Comparison of ENCODE assay signal across 10 cellular contexts in genomic region chr11:46658259-46658658, GRCh38. TPM values are rescaled to one million over a fixed set of nuclear protein-coding genes. Genes with fewer than 3 reads are reported as not detected.
DNase-seq lines count a peak whose midpoint lies in the region; ATAC-seq and TF ChIP-seq lines count a peak whose summit lies in the region.
"Had no signal": no experiment of that assay in that cellular context is flagged by ENCODE, and none has a peak within 500 bp of the region (broad histone marks: within the 10 kb centered on the region; RNA-seq: fewer than 3 reads in every experiment).

No MANE protein-coding gene starts in this region.

- TF ChIP-seq CTCF in GM23338 (conservative IDR thresholded peaks at IDR 0.05; ENCODE audit: low read depth in 2 of 2) (no peak), heart left ventricle (IDR thresholded peaks at IDR 0.05) (no peak)

- H3K79me2 ChIP-seq in GM23338 (replicated peaks; ENCODE audit: insufficient read depth), result no peaks in the 10 kb centered on the region

- no peak overlapping the region for H3K4me2 ChIP-seq in GM23338

- H3K9me3 ChIP-seq in adipocyte (ENCODE audit: control insufficient read depth, low read length) (no peaks in the 10 kb centered on the region), heart left ventricle (no peaks in the 10 kb centered on the region)

- peak overlapping the region; percentile 59 for H3K9ac ChIP-seq in adipocyte (ENCODE audit: low read length)

- H3K9me3 Mint-ChIP-seq in GM23338, result no peaks in the 10 kb centered on the region
- no peaks in the 10 kb centered on the region for H3K9me3 Mint-ChIP-seq in stimulated activated effector memory CD8-positive, alpha-beta T cell treated with anti-CD3 and anti-CD28 coated beads, Interleukin-12 subunit alpha, Interleukin-12 subunit beta, amount 100 ng/mL, for 72 hours

- H3K4me1 ChIP-seq in GM23338 (ENCODE audit: insufficient read depth) (no peaks in the 10 kb centered on the region), adipocyte (ENCODE audit: control insufficient read depth, insufficient read depth, low read length) (peaks cover 42% of the 10 kb centered on the region), heart left ventricle (peaks cover 0 to 29% (median 8%) of the 10 kb centered on the region in 12 donors)

- no peak overlapping the region for H3K27ac Mint-ChIP-seq in GM23338
- H3K27ac Mint-ChIP-seq in stimulated activated effector memory CD8-positive, alpha-beta T cell treated with anti-CD3 and anti-CD28 coated beads, Interleukin-12 subunit alpha, Interleukin-12 subunit beta, amount 100 ng/mL, for 72 hours, result peak overlapping the region; percentile 54

- intact Hi-C loops in heart left ventricle (cut with DNase I), result no loop called here

- H3K36me3 Mint-ChIP-seq in GM23338 (ENCODE audit: low read depth), result peaks cover 55% of the 10 kb centered on the region
- H3K36me3 Mint-ChIP-seq in stimulated activated effector memory CD8-positive, alpha-beta T cell treated with anti-CD3 and anti-CD28 coated beads, Interleukin-12 subunit alpha, Interleukin-12 subunit beta, amount 100 ng/mL, for 72 hours, result peaks cover 100% of the 10 kb centered on the region

- ATAC-seq in GM23338, result no peak
- ATAC-seq in heart left ventricle, result peak in 2 of 4 donors; percentile 59 to 64
- ATAC-seq in stimulated activated effector memory CD8-positive, alpha-beta T cell treated with anti-CD3 and anti-CD28 coated beads, Interleukin-12 subunit alpha, Interleukin-12 subunit beta, amount 100 ng/mL, for 72 hours, result no peak
- no peak for ATAC-seq in HG03280 (IDR thresholded peaks at IDR 0.05; ENCODE audit: unreplicated experiment)
- no peak for ATAC-seq in esophagus mucosa

- H4K20me1 ChIP-seq in GM23338 (replicated peaks; ENCODE audit: insufficient read depth), result no peaks in the 10 kb centered on the region

- no peak overlapping the region for H3K4me3 Mint-ChIP-seq in GM23338
- no peak overlapping the region for H3K4me3 Mint-ChIP-seq in stimulated activated effector memory CD8-positive, alpha-beta T cell treated with anti-CD3 and anti-CD28 coated beads, Interleukin-12 subunit alpha, Interleukin-12 subunit beta, amount 100 ng/mL, for 72 hours

- H3K27ac ChIP-seq in GM23338 (ENCODE audit: low read depth), result 0 out of 2 replicates have a peak overlapping the region, but pooled peaks have one; percentile 39
- peak overlapping the region in 8 of 12 donors; percentile 1 to 46 (median 26) for H3K27ac ChIP-seq in heart left ventricle

- no peaks in the 10 kb centered on the region for H3K27me3 Mint-ChIP-seq in GM23338 (ENCODE audit: insufficient read depth, low read depth, poor library complexity)

- no peak for DNase-seq in GM23338 (ENCODE audit: low spot score)
- peak; percentile 79 for DNase-seq in adipocyte (ENCODE audit: low read depth)
- peak in 1 of 5 donors; percentile 61 for DNase-seq in heart left ventricle
- DNase-seq in stimulated activated effector memory CD8-positive, alpha-beta T cell treated with anti-CD3 and anti-CD28 coated beads, Interleukin-12 subunit alpha, Interleukin-12 subunit beta, amount 100 ng/mL, for 72 hours (ENCODE audit: low spot score in 2 of 2), result no peak
- no peak for DNase-seq in nucleus accumbens (lab: John Stamatoyannopoulos, UW)
- DNase-seq: amniotic stem cell, midbrain, NCI-H510A had no signal

- H3K4me3 ChIP-seq in GM23338 (no peak overlapping the region), adipocyte (ENCODE audit: low read length) (peak overlapping the region; percentile 13), heart left ventricle (no peak overlapping the region)

- no peak for TF ChIP-seq POLR2A in heart left ventricle (IDR thresholded peaks at IDR 0.05)

- H3K36me3 ChIP-seq in GM23338 (ENCODE audit: insufficient read depth), result peaks cover 37% of the 10 kb centered on the region
- H3K36me3 ChIP-seq in adipocyte (ENCODE audit: control insufficient read depth, insufficient read depth, low read length, severe bottlenecking), result peaks cover 49% of the 10 kb centered on the region
- peaks cover 0 to 100% (median 93%) of the 10 kb centered on the region in 9 donors for H3K36me3 ChIP-seq in heart left ventricle

- H3K4me1 Mint-ChIP-seq in GM23338, result no peaks in the 10 kb centered on the region
- H3K4me1 Mint-ChIP-seq in stimulated activated effector memory CD8-positive, alpha-beta T cell treated with anti-CD3 and anti-CD28 coated beads, Interleukin-12 subunit alpha, Interleukin-12 subunit beta, amount 100 ng/mL, for 72 hours, result no peaks in the 10 kb centered on the region

- 0 out of 2 replicates have a peak, but pooled peaks cover 4% of the 10 kb centered on the region for H3F3A ChIP-seq in GM23338 (replicated peaks; ENCODE audit: low read depth)

- no peaks in the 10 kb centered on the region for H3K27me3 ChIP-seq in GM23338 (ENCODE audit: insufficient read depth)
- H3K27me3 ChIP-seq in adipocyte (replicated peaks; ENCODE audit: control insufficient read depth, insufficient read depth, low read length), result no peaks in the 10 kb centered on the region
- no peaks in the 10 kb centered on the region for H3K27me3 ChIP-seq in heart left ventricle

- no peak overlapping the region for H2AFZ ChIP-seq in GM23338

- 83 to 86% (median 86%) methylated on average over 4 of the region's 4 CpGs for WGBS in heart left ventricle, 4 donors

- H3K9me2 ChIP-seq in GM23338 (ENCODE audit: insufficient read depth), result no peaks in the 10 kb centered on the region

RNA-seq across cellular contexts. Expression of gene ATG13, which starts 40.9 kb away (rescaled TPM):
- 71.1 and 71.4 TPM in 2 replicates for total RNA-seq in GM23338 (2014; rRNA removed; shearing (Covaris generic))
- polyA plus RNA-seq in GM23338 (2016; fragmentation: Nextera tagmentation; extraction: Ambion mirVana) (32.3 and 32.9 TPM in 2 replicates), heart left ventricle (10 to 100 TPM; 26.7 to 50.7 TPM)
- total RNA-seq in heart left ventricle (10 to 100 TPM; 38.8 to 74.8 (median 48.7) TPM), esophagus mucosa (37.3 TPM)

RNA-seq across cellular contexts. Expression of gene HARBI1, which starts 41.2 kb away (rescaled TPM):
- total RNA-seq in GM23338 (2014; rRNA removed; shearing (Covaris generic)), result 4.9 and 6.5 TPM in 2 replicates
- polyA plus RNA-seq in GM23338 (2016; fragmentation: Nextera tagmentation; extraction: Ambion mirVana) (4.2 TPM in 2 replicates), heart left ventricle (1 to 10 TPM; 2.1 to 3.8 TPM)
- total RNA-seq in heart left ventricle (1 to 10 TPM; 2.5 to 4.5 (median 3.5) TPM), esophagus mucosa (3.2 TPM)

RNA-seq across cellular contexts. Expression of gene ARHGAP1, which starts 42.2 kb away (rescaled TPM):
- total RNA-seq in GM23338 (2014; rRNA removed; shearing (Covaris generic)), result 30.4 and 38.1 TPM in 2 replicates
- 23.4 and 23.5 TPM in 2 replicates for polyA plus RNA-seq in GM23338 (2016; fragmentation: Nextera tagmentation; extraction: Ambion mirVana)
- 100 to 1,000 TPM in 4 of 9 donors, 10 to 100 TPM in 5; 57.5 to 309 (median 78.9) TPM for total RNA-seq in heart left ventricle
- 10 to 100 TPM; 38.8 to 58.0 TPM for polyA plus RNA-seq in heart left ventricle
- 88.7 TPM for total RNA-seq in esophagus mucosa

RNA-seq across cellular contexts. Expression of gene ZNF408, which starts 42.6 kb away (rescaled TPM):
- 17.2 and 25.6 TPM in 2 replicates for total RNA-seq in GM23338 (2014; rRNA removed; shearing (Covaris generic))
- polyA plus RNA-seq in GM23338 (2016; fragmentation: Nextera tagmentation; extraction: Ambion mirVana), result 6.1 and 7.8 TPM in 2 replicates
- total RNA-seq in heart left ventricle, result 1 to 10 TPM; 5.3 to 10.0 (median 7.1) TPM
- 1 to 10 TPM; 5.6 to 8.5 TPM for polyA plus RNA-seq in heart left ventricle
- 6.7 TPM for total RNA-seq in esophagus mucosa
